ENCODE assay signal across 8 cellular contexts in genomic region chr1:201170533-201171062, GRCh38. TPM values are rescaled to one million over a fixed set of nuclear protein-coding genes. Genes with fewer than 3 reads are reported as not detected.
DNase-seq lines count a peak whose midpoint lies in the region; ATAC-seq and TF ChIP-seq lines count a peak whose summit lies in the region.

No MANE protein-coding gene starts in this region.

- H3K4me3 Mint-ChIP-seq in natural killer cell, result peak overlapping the region; percentile 83

- DNase-seq in DMS79 (lab: John Stamatoyannopoulos, UW) (peak; percentile 62), Peyer's patch (peak; percentile 87 to 98 (median 97)), fibroblast of mammary gland (ENCODE audit: low read depth) (peak; percentile 90), natural killer cell (peak; percentile 47)
- DNase-seq in activated T-helper 1 cell treated with anti-CD3 and anti-CD28 coated beads, Interleukin-2, amount 50 U/mL, for 16 hours (ENCODE audit: low read depth in 1 of 2, low spot score in 1 of 2), result peak; percentile 41 to 73
- peak; percentile 83 for DNase-seq in stimulated activated naive CD4-positive, alpha-beta T cell treated with Interleukin-2 at 50 U/mL for 16 hours (lab: John Stamatoyannopoulos, UW)

- no peaks in the 10 kb centered on the region for H4K20me1 ChIP-seq in KMS-11 (ENCODE audit: insufficient read depth)

- H2AFZ ChIP-seq in KMS-11 (ENCODE audit: low read depth), result peak overlapping the region; percentile 87

- H3K27me3 ChIP-seq in KMS-11 (ENCODE audit: insufficient read depth, low read depth) (no peaks in the 10 kb centered on the region), Peyer's patch (no peaks in the 10 kb centered on the region)

- no peaks in the 10 kb centered on the region for H3K9me3 Mint-ChIP-seq in natural killer cell

- TF ChIP-seq CTCF in KMS-11 (conservative IDR thresholded peaks at IDR 0.05; ENCODE audit: low read depth, low read length) (no peak), Peyer's patch (IDR thresholded peaks at IDR 0.05) (peak in 1 of 6 experiments; percentile 53), fibroblast of mammary gland (conservative IDR thresholded peaks at IDR 0.05; ENCODE audit: control insufficient read depth, insufficient read depth, low read depth, low read length) (no peak), natural killer cell (IDR thresholded peaks at IDR 0.05) (no peak)

- H3K4me1 ChIP-seq in KMS-11 (ENCODE audit: low read depth, poor library complexity, severe bottlenecking), result peaks cover 29% of the 10 kb centered on the region
- H3K4me1 ChIP-seq in Peyer's patch, result peaks cover 0 to 11% (median 2%) of the 10 kb centered on the region in 4 donors

- H3K4me2 ChIP-seq in KMS-11, result peak overlapping the region; percentile 88

- ATAC-seq in GM21737 (IDR thresholded peaks at IDR 0.05; ENCODE audit: unreplicated experiment) (peak; percentile 98), natural killer cell (peak; percentile 89 to 95 (median 94))

- no peaks in the 10 kb centered on the region for H3K9me3 ChIP-seq in Peyer's patch

- peak; percentile 83 to 96 for TF ChIP-seq POLR2A in Peyer's patch (IDR thresholded peaks at IDR 0.05)

- intact Hi-C loops in natural killer cell (cut with micrococcal nuclease), result no loop called here

- H3K36me3 ChIP-seq in KMS-11 (ENCODE audit: insufficient read depth) (no peaks in the 10 kb centered on the region), Peyer's patch (no peaks in the 10 kb centered on the region)

- H3K79me2 ChIP-seq in KMS-11 (ENCODE audit: insufficient read depth, low read depth), result no peaks in the 10 kb centered on the region

- peak overlapping the region in 1 of 2 donors; percentile 78 for H3K27ac Mint-ChIP-seq in natural killer cell

- peak overlapping the region; percentile 97 for H3K9ac ChIP-seq in KMS-11

- no peaks in the 10 kb centered on the region for H3K36me3 Mint-ChIP-seq in natural killer cell

- peak overlapping the region; percentile 99 for H3K27ac ChIP-seq in KMS-11
- peak overlapping the region; percentile 73 to 95 (median 86) for H3K27ac ChIP-seq in Peyer's patch

- H3K27me3 Mint-ChIP-seq in natural killer cell (ENCODE audit: low read depth in 2 of 2), result peaks cover 21 to 22% of the 10 kb centered on the region in 2 donors

- peaks cover 16 to 18% of the 10 kb centered on the region in 2 donors for H3K4me1 Mint-ChIP-seq in natural killer cell

- H3K4me3 ChIP-seq in KMS-11 (IDR thresholded peaks at IDR 0.05; ENCODE audit: insufficient read depth, low read depth, low read length) (peak overlapping the region; percentile 70), Peyer's patch (peak overlapping the region; percentile 45 to 65 (median 59)), fibroblast of mammary gland (ENCODE audit: control insufficient read depth, low read depth, low read length) (peak overlapping the region; percentile 58)

RNA-seq across cellular contexts. Expression of gene TMEM9, which starts 16.3 kb away (rescaled TPM):
- total RNA-seq in Peyer's patch (10 to 100 TPM; 20.6 to 32.3 (median 27.1) TPM), natural killer cell (10 to 100 TPM; 16.2 to 18.1 (median 16.9) TPM)

RNA-seq across cellular contexts. Expression of gene IGFN1, which starts 20.0 kb away (rescaled TPM):
- not detected for total RNA-seq in Peyer's patch
- total RNA-seq in natural killer cell, result not detected

RNA-seq across cellular contexts. Expression of gene ASCL5, which starts 43.6 kb away (rescaled TPM):
- not detected for total RNA-seq in Peyer's patch
- not detected for total RNA-seq in natural killer cell

RNA-seq across cellular contexts. Expression of gene CACNA1S, which starts 58.4 kb away (rescaled TPM):
- not detected for total RNA-seq in Peyer's patch
- not detected for total RNA-seq in natural killer cell

Comparison
In these comparisons a context has a peak if more than half of its experiments do, and no peak if none do; other contexts are left out.
1. Peak in every context shown above with its lines: DNase-seq, ATAC-seq, H3K4me3 ChIP-seq and H3K27ac ChIP-seq.
2. DNase-seq: peak in every context shown above with its lines; median percentile 97 in Peyer's patch; 90 in fibroblast of mammary gland; 83 in stimulated activated naive CD4-positive, alpha-beta T cell treated with Interleukin-2 at 50 U/mL for 16 hours; 62 in DMS79; 57 in activated T-helper 1 cell treated with anti-CD3 and anti-CD28 coated beads, Interleukin-2, amount 50 U/mL, for 16 hours; 47 in natural killer cell.